19 cellular contexts compared by ENCODE assay signal in genomic region chr9:5178126-5178805, GRCh38. TPM values are rescaled to one million over a fixed set of nuclear protein-coding genes. Genes with fewer than 3 reads are reported as not detected.
DNase-seq lines count a peak whose midpoint lies in the region; ATAC-seq and TF ChIP-seq lines count a peak whose summit lies in the region.
"Had no signal": no experiment of that assay in that cellular context is flagged by ENCODE, and none has a peak within 500 bp of the region (broad histone marks: within the 10 kb centered on the region; RNA-seq: fewer than 3 reads in every experiment).

No MANE protein-coding gene starts in this region.

- no peaks in the 10 kb centered on the region for H3K36me3 ChIP-seq in Loucy (ENCODE audit: insufficient read depth, low read length)
- H3K36me3 ChIP-seq in naive thymus-derived CD4-positive, alpha-beta T cell (ENCODE audit: control insufficient read depth in 2 of 3, insufficient read depth in 3 of 3, low read length in 3 of 3), result no peaks in the 10 kb centered on the region
- H3K36me3 ChIP-seq: neural progenitor cell, upper lobe of right lung had no signal

- TF ChIP-seq CTCF in Loucy (conservative IDR thresholded peaks at IDR 0.05; ENCODE audit: low read length), result no peak

- CTCF ChIA-PET in naive thymus-derived CD4-positive, alpha-beta T cell (lab: Charles Lee), result interaction anchor here (0.8 kb wide), 2 partner anchors 11 to 619 kb away, joined by 3 to 5 read pairs; no protein-coding TSS in a partner anchor

- peak; percentile 88 for ATAC-seq in naive thymus-derived CD4-positive, alpha-beta T cell
- no peak for ATAC-seq in GM21526 (IDR thresholded peaks at IDR 0.05; ENCODE audit: low FRiP score, unreplicated experiment)
- ATAC-seq: A549, upper lobe of right lung had no signal

- no peaks in the 10 kb centered on the region for H3F3A ChIP-seq in Loucy (ENCODE audit: low read depth)

- H3K9me3 Mint-ChIP-seq in activated CD4-positive, alpha-beta T cell treated with anti-CD3 and anti-CD28 coated beads, Interleukin-2, amount 10 ng/mL, durations not matched to agents 24 days and 14 days, result peaks cover 14% of the 10 kb centered on the region
- peaks cover 13% of the 10 kb centered on the region for H3K9me3 Mint-ChIP-seq in activated T-helper 2 cell treated with anti-CD3 and anti-CD28 coated beads, Interferon-gamma antibody, Interleukin-2, Interleukin-4, amounts not matched to agents 10 μg/mL and 5 μg/mL and 100 μg/mL, durations not matched to agents 14 hours and 24 hours and 36 hours
- peaks cover 0 to 25% (median 5%) of the 10 kb centered on the region in 11 donors for H3K9me3 Mint-ChIP-seq in naive thymus-derived CD4-positive, alpha-beta T cell

- H3K27ac ChIP-seq in naive thymus-derived CD4-positive, alpha-beta T cell (ENCODE audit: low read depth, low read length), result no peak overlapping the region
- H3K27ac ChIP-seq: A549, hepatocyte, HL-60, neural progenitor cell, SK-N-MC, upper lobe of right lung had no signal

- no peak overlapping the region for H3K4me3 Mint-ChIP-seq in activated CD4-positive, alpha-beta T cell treated with anti-CD3 and anti-CD28 coated beads, Interleukin-2, amount 10 ng/mL, durations not matched to agents 24 days and 14 days
- no peak overlapping the region for H3K4me3 Mint-ChIP-seq in activated T-helper 2 cell treated with anti-CD3 and anti-CD28 coated beads, Interferon-gamma antibody, Interleukin-2, Interleukin-4, amounts not matched to agents 10 μg/mL and 5 μg/mL and 100 μg/mL, durations not matched to agents 14 hours and 24 hours and 36 hours (ENCODE audit: low read depth)
- peak overlapping the region; percentile 6 to 77 (median 45) for H3K4me3 Mint-ChIP-seq in naive thymus-derived CD4-positive, alpha-beta T cell
- H3K4me3 Mint-ChIP-seq: neural progenitor cell had no signal

- no peak overlapping the region for H3K4me3 ChIP-seq in Loucy (ENCODE audit: low read length, poor library complexity, severe bottlenecking)
- H3K4me3 ChIP-seq in naive thymus-derived CD4-positive, alpha-beta T cell (ENCODE audit: low read length), result no peak overlapping the region
- H3K4me3 ChIP-seq: A549, hepatocyte, neural progenitor cell, SK-N-MC, upper lobe of right lung had no signal

- no peak overlapping the region for H2AFZ ChIP-seq in Loucy (ENCODE audit: low read length)
- H2AFZ ChIP-seq: hepatocyte, neural progenitor cell had no signal

- DNase-seq in activated CD4-positive, alpha-beta T cell treated with anti-CD3 and anti-CD28 coated beads, Interleukin-2, amount 10 ng/mL, durations not matched to agents 24 days and 14 days, result peak; percentile 78
- no peak for DNase-seq in activated CD4-positive, alpha-beta T cell treated with anti-CD3 and anti-CD28 coated beads for 1 hour
- peak; percentile 27 for DNase-seq in activated T-helper 2 cell treated with anti-CD3 and anti-CD28 coated beads, Interferon-gamma antibody, Interleukin-2, Interleukin-4, amounts not matched to agents 10 μg/mL and 5 μg/mL and 100 μg/mL, durations not matched to agents 14 hours and 24 hours and 36 hours (ENCODE audit: low spot score)
- peak in 7 of 9 donors; percentile 26 to 79 (median 68) for DNase-seq in naive thymus-derived CD4-positive, alpha-beta T cell
- DNase-seq in DMS79 treated with DMSO at 0.1 percent for 48 hours (lab: John Stamatoyannopoulos, UW), result no peak
- DNase-seq in SW 1271 (lab: John Stamatoyannopoulos, UW), result no peak
- DNase-seq: C1 segment of cervical spinal cord, kidney, mesenchymal stem cell, NCI-H526, upper lobe of right lung had no signal

- H3K4me1 Mint-ChIP-seq in activated CD4-positive, alpha-beta T cell treated with anti-CD3 and anti-CD28 coated beads, Interleukin-2, amount 10 ng/mL, durations not matched to agents 24 days and 14 days, result peaks cover 8% of the 10 kb centered on the region
- peaks cover 9% of the 10 kb centered on the region for H3K4me1 Mint-ChIP-seq in activated T-helper 2 cell treated with anti-CD3 and anti-CD28 coated beads, Interferon-gamma antibody, Interleukin-2, Interleukin-4, amounts not matched to agents 10 μg/mL and 5 μg/mL and 100 μg/mL, durations not matched to agents 14 hours and 24 hours and 36 hours (ENCODE audit: low read depth)
- peaks cover 8 to 35% (median 20%) of the 10 kb centered on the region in 7 donors for H3K4me1 Mint-ChIP-seq in naive thymus-derived CD4-positive, alpha-beta T cell
- H3K4me1 Mint-ChIP-seq: neural progenitor cell had no signal

- H3K36me3 Mint-ChIP-seq in activated CD4-positive, alpha-beta T cell treated with anti-CD3 and anti-CD28 coated beads, Interleukin-2, amount 10 ng/mL, durations not matched to agents 24 days and 14 days (ENCODE audit: low read depth), result no peaks in the 10 kb centered on the region
- no peaks in the 10 kb centered on the region for H3K36me3 Mint-ChIP-seq in activated T-helper 2 cell treated with anti-CD3 and anti-CD28 coated beads, Interferon-gamma antibody, Interleukin-2, Interleukin-4, amounts not matched to agents 10 μg/mL and 5 μg/mL and 100 μg/mL, durations not matched to agents 14 hours and 24 hours and 36 hours (ENCODE audit: low read depth)
- peaks cover 0 to 9% (median 0%) of the 10 kb centered on the region in 5 donors for H3K36me3 Mint-ChIP-seq in naive thymus-derived CD4-positive, alpha-beta T cell
- H3K36me3 Mint-ChIP-seq: neural progenitor cell had no signal

- POLR2A ChIA-PET in naive thymus-derived CD4-positive, alpha-beta T cell (lab: Charles Lee), result interaction anchor here (1.7 kb wide), 1 partner anchor 259 kb away, joined by 4 read pairs; no protein-coding TSS in a partner anchor

- no peak overlapping the region for H3K9ac ChIP-seq in Loucy (ENCODE audit: low read depth, low read length, poor library complexity, severe bottlenecking)
- H3K9ac ChIP-seq: neural progenitor cell had no signal

- intact Hi-C loops in activated CD4-positive, alpha-beta T cell treated with anti-CD3 and anti-CD28 coated beads, Interleukin-2, amount 10 ng/mL, durations not matched to agents 24 days and 14 days (cut with micrococcal nuclease), result no loop called here
- intact Hi-C loops in activated T-helper 2 cell treated with anti-CD3 and anti-CD28 coated beads, Interferon-gamma antibody, Interleukin-2, Interleukin-4, amounts not matched to agents 10 μg/mL and 5 μg/mL and 100 μg/mL, durations not matched to agents 14 hours and 24 hours and 36 hours (cut with micrococcal nuclease), result no loop called here
- intact Hi-C loops in naive thymus-derived CD4-positive, alpha-beta T cell (cut with micrococcal nuclease), result no loop called here

- H4K20me1 ChIP-seq in Loucy (ENCODE audit: insufficient read depth, low read length, poor library complexity, severe bottlenecking), result no peaks in the 10 kb centered on the region

- H3K4me1 ChIP-seq in Loucy (ENCODE audit: insufficient read depth, low read length, poor library complexity, severe bottlenecking), result peaks cover 7% of the 10 kb centered on the region
- H3K4me1 ChIP-seq in naive thymus-derived CD4-positive, alpha-beta T cell (ENCODE audit: control insufficient read depth in 2 of 2, insufficient read depth in 2 of 2, low read length in 2 of 2), result peaks cover 0 to 12% of the 10 kb centered on the region in 2 donors
- H3K4me1 ChIP-seq: A549, neural progenitor cell, upper lobe of right lung had no signal

- H3K9me2 ChIP-seq in Loucy (replicated peaks; ENCODE audit: low read depth, low read length), result no peaks in the 10 kb centered on the region

- no peak overlapping the region for H3K27ac Mint-ChIP-seq in activated CD4-positive, alpha-beta T cell treated with anti-CD3 and anti-CD28 coated beads, Interleukin-2, amount 10 ng/mL, durations not matched to agents 24 days and 14 days
- no peak overlapping the region for H3K27ac Mint-ChIP-seq in activated T-helper 2 cell treated with anti-CD3 and anti-CD28 coated beads, Interferon-gamma antibody, Interleukin-2, Interleukin-4, amounts not matched to agents 10 μg/mL and 5 μg/mL and 100 μg/mL, durations not matched to agents 14 hours and 24 hours and 36 hours
- peak overlapping the region; percentile 34 to 79 (median 55) for H3K27ac Mint-ChIP-seq in naive thymus-derived CD4-positive, alpha-beta T cell
- H3K27ac Mint-ChIP-seq: neural progenitor cell had no signal

- H3K27me3 ChIP-seq in Loucy (ENCODE audit: insufficient read depth, low read length, poor library complexity, severe bottlenecking), result no peaks in the 10 kb centered on the region
- no peaks in the 10 kb centered on the region for H3K27me3 ChIP-seq in naive thymus-derived CD4-positive, alpha-beta T cell (ENCODE audit: control insufficient read depth in 2 of 2, insufficient read depth in 2 of 2, low read length in 2 of 2)
- H3K27me3 ChIP-seq: hepatocyte, neural progenitor cell, upper lobe of right lung had no signal

- no peaks in the 10 kb centered on the region for H3K27me3 Mint-ChIP-seq in activated CD4-positive, alpha-beta T cell treated with anti-CD3 and anti-CD28 coated beads, Interleukin-2, amount 10 ng/mL, durations not matched to agents 24 days and 14 days
- no peaks in the 10 kb centered on the region for H3K27me3 Mint-ChIP-seq in activated T-helper 2 cell treated with anti-CD3 and anti-CD28 coated beads, Interferon-gamma antibody, Interleukin-2, Interleukin-4, amounts not matched to agents 10 μg/mL and 5 μg/mL and 100 μg/mL, durations not matched to agents 14 hours and 24 hours and 36 hours (ENCODE audit: low read depth)
- H3K27me3 Mint-ChIP-seq in naive thymus-derived CD4-positive, alpha-beta T cell, result no peaks in the 10 kb centered on the region

- H3K9me3 ChIP-seq in Loucy (ENCODE audit: insufficient read depth, low read depth, low read length), result 0 out of 2 replicates have a peak, but pooled peaks cover 3% of the 10 kb centered on the region
- no peaks in the 10 kb centered on the region for H3K9me3 ChIP-seq in naive thymus-derived CD4-positive, alpha-beta T cell (ENCODE audit: control insufficient read depth in 2 of 3, low read length in 3 of 3)
- H3K9me3 ChIP-seq: A549, upper lobe of right lung had no signal

- H3K4me2 ChIP-seq in Loucy (ENCODE audit: low read depth, low read length, poor library complexity, severe bottlenecking), result peak overlapping the region; percentile 37
- H3K4me2 ChIP-seq: A549, hepatocyte, neural progenitor cell had no signal

- no peaks in the 10 kb centered on the region for H3K79me2 ChIP-seq in Loucy (ENCODE audit: insufficient read depth, low read length)
- H3K79me2 ChIP-seq: hepatocyte had no signal

RNA-seq across cellular contexts. Expression of gene INSL6, which starts 7.2 kb away (rescaled TPM):
- not detected in 2 replicates for total RNA-seq in activated CD4-positive, alpha-beta T cell treated with anti-CD3 and anti-CD28 coated beads, Interleukin-2, amount 10 ng/mL, durations not matched to agents 24 days and 14 days
- not detected in 2 replicates for total RNA-seq in activated T-helper 2 cell treated with anti-CD3 and anti-CD28 coated beads, Interferon-gamma antibody, Interleukin-2, Interleukin-4, amounts not matched to agents 10 μg/mL and 5 μg/mL and 100 μg/mL, durations not matched to agents 14 hours and 24 hours and 36 hours
- not detected for total RNA-seq in naive thymus-derived CD4-positive, alpha-beta T cell
- under 1 TPM in 1 of 2 donors, not detected in 1; 0.15 TPM for polyA plus RNA-seq in naive thymus-derived CD4-positive, alpha-beta T cell
- total RNA-seq: hepatocyte, renal cortical epithelial cell, upper lobe of right lung had no signal
- polyA plus RNA-seq: A549 had no signal

RNA-seq across cellular contexts. Expression of gene INSL4, which starts 53.0 kb away (rescaled TPM):
- not detected in 2 replicates for total RNA-seq in activated CD4-positive, alpha-beta T cell treated with anti-CD3 and anti-CD28 coated beads, Interleukin-2, amount 10 ng/mL, durations not matched to agents 24 days and 14 days
- total RNA-seq in activated T-helper 2 cell treated with anti-CD3 and anti-CD28 coated beads, Interferon-gamma antibody, Interleukin-2, Interleukin-4, amounts not matched to agents 10 μg/mL and 5 μg/mL and 100 μg/mL, durations not matched to agents 14 hours and 24 hours and 36 hours, result not detected in 2 replicates
- not detected for total RNA-seq in naive thymus-derived CD4-positive, alpha-beta T cell
- polyA plus RNA-seq in naive thymus-derived CD4-positive, alpha-beta T cell, result not detected
- total RNA-seq: kidney, renal cortical epithelial cell, upper lobe of right lung had no signal

Comparison
In these comparisons a context has a peak if more than half of its experiments do, and no peak if none do; other contexts are left out.
1. DNase-seq: peak in activated CD4-positive, alpha-beta T cell treated with anti-CD3 and anti-CD28 coated beads, Interleukin-2, amount 10 ng/mL, durations not matched to agents 24 days and 14 days (single experiment), activated T-helper 2 cell treated with anti-CD3 and anti-CD28 coated beads, Interferon-gamma antibody, Interleukin-2, Interleukin-4, amounts not matched to agents 10 μg/mL and 5 μg/mL and 100 μg/mL, durations not matched to agents 14 hours and 24 hours and 36 hours (single experiment) and naive thymus-derived CD4-positive, alpha-beta T cell (7 of 9); none in activated CD4-positive, alpha-beta T cell treated with anti-CD3 and anti-CD28 coated beads for 1 hour (single experiment), DMS79 treated with DMSO at 0.1 percent for 48 hours (single experiment) and SW 1271 (0 of 2).
2. H3K27ac Mint-ChIP-seq: peak in naive thymus-derived CD4-positive, alpha-beta T cell (9 of 9); none in activated CD4-positive, alpha-beta T cell treated with anti-CD3 and anti-CD28 coated beads, Interleukin-2, amount 10 ng/mL, durations not matched to agents 24 days and 14 days (single experiment) and activated T-helper 2 cell treated with anti-CD3 and anti-CD28 coated beads, Interferon-gamma antibody, Interleukin-2, Interleukin-4, amounts not matched to agents 10 μg/mL and 5 μg/mL and 100 μg/mL, durations not matched to agents 14 hours and 24 hours and 36 hours (single experiment).
3. H3K4me3 Mint-ChIP-seq: peak in naive thymus-derived CD4-positive, alpha-beta T cell (10 of 10); none in activated CD4-positive, alpha-beta T cell treated with anti-CD3 and anti-CD28 coated beads, Interleukin-2, amount 10 ng/mL, durations not matched to agents 24 days and 14 days (single experiment) and activated T-helper 2 cell treated with anti-CD3 and anti-CD28 coated beads, Interferon-gamma antibody, Interleukin-2, Interleukin-4, amounts not matched to agents 10 μg/mL and 5 μg/mL and 100 μg/mL, durations not matched to agents 14 hours and 24 hours and 36 hours (single experiment).